ENCODE assay signal across 18 cellular contexts in the genomic region with DNA sequence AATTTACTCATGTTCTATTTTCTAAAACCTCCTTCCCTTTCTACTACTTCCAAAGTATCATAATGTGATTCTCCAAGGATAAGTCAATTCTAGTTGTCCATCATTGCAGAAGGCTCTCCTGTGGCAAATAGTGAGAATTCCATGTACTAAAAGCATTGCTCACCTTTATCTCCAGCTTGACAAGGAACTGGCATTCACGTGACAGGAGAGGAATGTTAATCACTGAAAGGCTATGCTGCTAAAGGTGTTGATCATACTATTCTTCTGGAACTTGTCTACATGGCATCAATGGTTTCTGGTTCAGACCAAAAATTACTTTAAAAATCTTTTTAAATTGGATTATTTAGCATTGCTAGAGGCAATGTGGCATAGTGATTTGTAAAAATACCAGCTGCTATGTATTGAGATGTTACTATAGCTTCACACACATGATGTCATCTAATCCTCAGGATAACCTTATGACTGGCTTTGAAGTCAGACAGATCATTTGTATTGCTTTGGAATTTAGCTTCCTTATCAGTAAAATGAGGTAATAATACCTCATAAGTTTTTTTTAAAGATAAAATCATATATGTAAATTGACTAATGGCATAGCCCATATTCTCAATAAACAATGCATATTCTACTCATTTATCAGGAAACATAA.
DNase-seq lines count a peak whose midpoint lies in the region; TF ChIP-seq lines count a peak whose summit lies in the region.
"Had no signal": no experiment of that assay in that cellular context is flagged by ENCODE, and none has a peak within 500 bp of the region (broad histone marks: within the 10 kb centered on the region; RNA-seq: fewer than 3 reads in every experiment).

No MANE protein-coding gene starts in this region.

- H3K18ac ChIP-seq in trophoblast cell (ENCODE audit: low read length): no peak overlapping the region

- no peaks in the 10 kb centered on the region for H3K9me3 Mint-ChIP-seq in activated CD4-positive, alpha-beta memory T cell treated with anti-CD3 and anti-CD28 coated beads for 36 hours
- H3K9me3 Mint-ChIP-seq: CD4-positive, alpha-beta memory T cell had no signal

- peaks cover 27% of the 10 kb centered on the region for H3K27me3 Mint-ChIP-seq in activated CD4-positive, alpha-beta memory T cell treated with anti-CD3 and anti-CD28 coated beads for 36 hours

- H3K27ac ChIP-seq in Karpas-422 (ENCODE audit: low read length) (peak overlapping the region; percentile 100), hepatocyte (peak overlapping the region; percentile 2), trophoblast cell (ENCODE audit: low read depth, low read length) (no peak overlapping the region)
- H3K27ac ChIP-seq: 22Rv1, A549, BLaER1, GM23248 had no signal

- POLR2A ChIA-PET in activated CD4-positive, alpha-beta memory T cell treated with anti-CD3 and anti-CD28 coated beads for 36 hours (lab: Charles Lee): no interaction called here

- H4K20me1 ChIP-seq in Karpas-422 (ENCODE audit: insufficient read depth, low read depth, low read length) (no peaks in the 10 kb centered on the region), hepatocyte (ENCODE audit: insufficient read depth, poor library complexity, severe bottlenecking) (no peaks in the 10 kb centered on the region)
- H4K20me1 ChIP-seq: BLaER1 had no signal

- H2BK120ac ChIP-seq in trophoblast cell (ENCODE audit: insufficient read depth, low read length, poor library complexity): no peak overlapping the region

- intact Hi-C loops in activated CD4-positive, alpha-beta memory T cell treated with anti-CD3 and anti-CD28 coated beads for 36 hours (cut with micrococcal nuclease): no loop called here

- H3K23ac ChIP-seq in trophoblast cell (ENCODE audit: low read length): no peak overlapping the region

- no peak overlapping the region for H4K12ac ChIP-seq in trophoblast cell (ENCODE audit: low read depth, low read length)

- no peak overlapping the region for H3K14ac ChIP-seq in trophoblast cell (ENCODE audit: low read length)

- H3K4ac ChIP-seq in trophoblast cell (ENCODE audit: low read depth, low read length): no peak overlapping the region

- H3K4me1 ChIP-seq in Karpas-422 (ENCODE audit: low read length): peaks cover 88% of the 10 kb centered on the region
- H3K4me1 ChIP-seq in hepatocyte (ENCODE audit: insufficient read depth): no peaks in the 10 kb centered on the region
- peaks cover 3 to 7% of the 10 kb centered on the region in 2 experiments for H3K4me1 ChIP-seq in trophoblast cell (ENCODE audit: control insufficient read depth in 1 of 2, insufficient read depth in 2 of 2, low read length in 2 of 2)
- H3K4me1 ChIP-seq: A549, BLaER1, HAP-1 had no signal

- peak; percentile 47 for DNase-seq in NCI-H82 (lab: John Stamatoyannopoulos, UW)
- no peak for DNase-seq in NCI-H82 treated with DMSO at 0.1 percent for 48 hours (lab: John Stamatoyannopoulos, UW; ENCODE audit: unreplicated experiment)
- no peak for DNase-seq in Karpas-422
- DNase-seq in hepatocyte (ENCODE audit: low spot score): peak; percentile 28
- DNase-seq in trophoblast cell: peak; percentile 29 to 69
- DNase-seq in middle frontal gyrus (ENCODE audit: extremely low spot score, low spot score): no peak
- DNase-seq in iPS-NIHi7 (ENCODE audit: extremely low spot score): no peak
- no peak for DNase-seq in activated CD4-positive, alpha-beta memory T cell treated with anti-CD3 and anti-CD28 coated beads for 36 hours
- DNase-seq: CD4-positive, alpha-beta memory T cell; DMS153; DMS79; GDM1; GM23248 had no signal

- no peak overlapping the region for H2BK12ac ChIP-seq in trophoblast cell (ENCODE audit: low read length)

- H3K4me1 Mint-ChIP-seq in activated CD4-positive, alpha-beta memory T cell treated with anti-CD3 and anti-CD28 coated beads for 36 hours (ENCODE audit: low read depth): no peaks in the 10 kb centered on the region
- H3K4me1 Mint-ChIP-seq: CD14-positive monocyte; CD4-positive, alpha-beta memory T cell had no signal

- H4K8ac ChIP-seq in trophoblast cell (ENCODE audit: low read depth, low read length): no peak overlapping the region

- H3K36me3 Mint-ChIP-seq in activated CD4-positive, alpha-beta memory T cell treated with anti-CD3 and anti-CD28 coated beads for 36 hours: no peaks in the 10 kb centered on the region
- H3K36me3 Mint-ChIP-seq: CD14-positive monocyte; CD4-positive, alpha-beta memory T cell had no signal

- no peaks in the 10 kb centered on the region for H3K79me2 ChIP-seq in Karpas-422 (ENCODE audit: low read length)
- H3K79me2 ChIP-seq in hepatocyte: no peaks in the 10 kb centered on the region
- no peaks in the 10 kb centered on the region for H3K79me2 ChIP-seq in trophoblast cell (ENCODE audit: control insufficient read depth, insufficient read depth, low read length, poor library complexity)

- no peak overlapping the region; the same call in 1 of the 2 replicates for H3K9ac ChIP-seq in Karpas-422 (ENCODE audit: low read length)
- H3K9ac ChIP-seq in trophoblast cell (ENCODE audit: low read length): no peak overlapping the region
- H3K9ac ChIP-seq: BLaER1, GM23248 had no signal

- H3K9me2 ChIP-seq in Karpas-422 (replicated peaks; ENCODE audit: insufficient read depth, low read length) (no peaks in the 10 kb centered on the region), hepatocyte (replicated peaks; ENCODE audit: insufficient read depth) (no peaks in the 10 kb centered on the region)

- H4K91ac ChIP-seq in trophoblast cell (ENCODE audit: low read depth, low read length): no peak overlapping the region

- H2AK5ac ChIP-seq in trophoblast cell (ENCODE audit: low read length): no peak overlapping the region

- TF ChIP-seq CTCF in hepatocyte (IDR thresholded peaks at IDR 0.05; ENCODE audit: poor library complexity): no peak

- no peak overlapping the region for H2BK5ac ChIP-seq in trophoblast cell (ENCODE audit: low read depth, low read length, poor library complexity)

- H3K27ac Mint-ChIP-seq in activated CD4-positive, alpha-beta memory T cell treated with anti-CD3 and anti-CD28 coated beads for 36 hours: no peak overlapping the region
- H3K27ac Mint-ChIP-seq: CD14-positive monocyte; CD4-positive, alpha-beta memory T cell had no signal

- H3K4me3 ChIP-seq in Karpas-422 (ENCODE audit: low read length) (no peak overlapping the region), hepatocyte (no peak overlapping the region), trophoblast cell (ENCODE audit: low read depth, low read length) (no peak overlapping the region)
- H3K4me3 ChIP-seq: A549, BLaER1, GM23248, HAP-1 had no signal

- H3K79me1 ChIP-seq in trophoblast cell (ENCODE audit: low read length): peaks cover 13% of the 10 kb centered on the region

- H3K9me3 ChIP-seq in Karpas-422 (ENCODE audit: low read length) (no peaks in the 10 kb centered on the region), hepatocyte (ENCODE audit: low read depth) (no peaks in the 10 kb centered on the region), trophoblast cell (ENCODE audit: insufficient read depth, low read depth, low read length) (no peaks in the 10 kb centered on the region)
- H3K9me3 ChIP-seq: A549, BLaER1, HAP-1 had no signal

- H3K27me3 ChIP-seq in Karpas-422 (ENCODE audit: low read length) (no peaks in the 10 kb centered on the region), hepatocyte (no peaks in the 10 kb centered on the region), trophoblast cell (ENCODE audit: insufficient read depth, low read length) (no peaks in the 10 kb centered on the region)
- H3K27me3 ChIP-seq: BLaER1 had no signal

- WGBS in hepatocyte (ENCODE audit: low lambda C conversion rate, missing lambda C conversion rate): 12% methylated on average over 1 of the region's 1 CpG
- no CpG with 5 or more reads among the region's 1 CpG for WGBS in trophoblast cell (ENCODE audit: extremely low coverage, insufficient coverage, insufficient read length)

- H3K4me2 ChIP-seq in Karpas-422 (ENCODE audit: low read depth, low read length, poor library complexity, severe bottlenecking) (no peak overlapping the region), hepatocyte (no peak overlapping the region), trophoblast cell (ENCODE audit: low read length) (no peak overlapping the region)
- H3K4me2 ChIP-seq: A549, BLaER1 had no signal

- H3K36me3 ChIP-seq in Karpas-422 (ENCODE audit: insufficient read depth, low read length) (no peaks in the 10 kb centered on the region), hepatocyte (replicated peaks; ENCODE audit: insufficient read depth, low read depth) (no peaks in the 10 kb centered on the region), trophoblast cell (ENCODE audit: control insufficient read depth in 1 of 2, insufficient read depth in 2 of 2, low read length in 2 of 2) (no peaks in the 10 kb centered on the region)
- H3K36me3 ChIP-seq: BLaER1, HAP-1 had no signal

- no peak overlapping the region for H3K4me3 Mint-ChIP-seq in activated CD4-positive, alpha-beta memory T cell treated with anti-CD3 and anti-CD28 coated beads for 36 hours
- H3K4me3 Mint-ChIP-seq: CD14-positive monocyte; CD4-positive, alpha-beta memory T cell had no signal

- no peak overlapping the region for H2AFZ ChIP-seq in Karpas-422 (ENCODE audit: low read length)
- H2AFZ ChIP-seq in hepatocyte: no peak overlapping the region
- no peak overlapping the region for H2AFZ ChIP-seq in trophoblast cell (ENCODE audit: insufficient read depth, low read length, poor library complexity)

- CTCF ChIA-PET in activated CD4-positive, alpha-beta memory T cell treated with anti-CD3 and anti-CD28 coated beads for 36 hours (lab: Charles Lee): no interaction called here

Comparison
In these comparisons a context has a peak if more than half of its experiments do, and no peak if none do; other contexts are left out.
1. DNase-seq: peak in NCI-H82 (single experiment), hepatocyte (single experiment) and trophoblast cell (2 of 2); none in NCI-H82 treated with DMSO at 0.1 percent for 48 hours (single experiment), Karpas-422 (single experiment), middle frontal gyrus (single experiment), iPS-NIHi7 (single experiment) and activated CD4-positive, alpha-beta memory T cell treated with anti-CD3 and anti-CD28 coated beads for 36 hours (single experiment).